In genomic region chr12:120235369-120236123, GRCh38 we compare ENCODE assay signal across 9 cellular contexts. TPM values are rescaled to one million over a fixed set of nuclear protein-coding genes. Genes with fewer than 3 reads are reported as not detected.
DNase-seq lines count a peak whose midpoint lies in the region; ATAC-seq, FAIRE-seq and TF ChIP-seq lines count a peak whose summit lies in the region.
"Had no signal": no experiment of that assay in that cellular context is flagged by ENCODE, and none has a peak within 500 bp of the region (broad histone marks: within the 10 kb centered on the region; RNA-seq: fewer than 3 reads in every experiment).

No MANE protein-coding gene starts in this region.

- intact Hi-C loops in right lobe of liver (cut with DNase I), result no loop called here
- intact Hi-C loops in upper lobe of right lung (cut with DNase I), result no loop called here

- H3K9me3 ChIP-seq in right lobe of liver, result no peaks in the 10 kb centered on the region
- no peaks in the 10 kb centered on the region for H3K9me3 ChIP-seq in upper lobe of right lung

- no peak overlapping the region for H3K4me3 Mint-ChIP-seq in activated naive CD4-positive, alpha-beta T cell treated with anti-CD3 and anti-CD28 coated beads, Interleukin-2, amount 10 ng/mL, durations not matched to agents 7 days and 5 days

- H3K36me3 ChIP-seq in brain microvascular endothelial cell (replicated peaks) (peaks cover 2% of the 10 kb centered on the region), right lobe of liver (peaks cover 0 to 2% (median 0%) of the 10 kb centered on the region in 4 donors), upper lobe of right lung (no peaks in the 10 kb centered on the region)

- TF ChIP-seq POLR2A in right lobe of liver (IDR thresholded peaks at IDR 0.05), result no peak

- WGBS in right lobe of liver (ENCODE audit: insufficient coverage, low coverage, low lambda C conversion rate, missing lambda C conversion rate), result 79% methylated on average over 3 of the region's 15 CpGs

- H3K4me1 ChIP-seq in right lobe of liver (peaks cover 0 to 40% (median 28%) of the 10 kb centered on the region in 4 donors), upper lobe of right lung (peaks cover 100% of the 10 kb centered on the region)

- H3K27me3 ChIP-seq in brain microvascular endothelial cell (replicated peaks) (no peaks in the 10 kb centered on the region), right lobe of liver (no peaks in the 10 kb centered on the region), upper lobe of right lung (no peaks in the 10 kb centered on the region)

- peak; percentile 65 for TF ChIP-seq CTCF in brain microvascular endothelial cell (IDR thresholded peaks at IDR 0.05; ENCODE audit: low read depth, low read length, missing control alignments)
- no peak for TF ChIP-seq CTCF in right lobe of liver (IDR thresholded peaks at IDR 0.05)
- no peak for TF ChIP-seq CTCF in upper lobe of right lung (IDR thresholded peaks at IDR 0.05)

- peak overlapping the region; percentile 94 for H3K27ac ChIP-seq in brain microvascular endothelial cell
- peak overlapping the region; percentile 21 to 63 (median 55) for H3K27ac ChIP-seq in right lobe of liver
- H3K27ac ChIP-seq in upper lobe of right lung, result peak overlapping the region; percentile 85

- DNase-seq in activated naive CD4-positive, alpha-beta T cell treated with anti-CD3 and anti-CD28 coated beads, Interleukin-2, amount 10 ng/mL, durations not matched to agents 7 days and 5 days, result no peak
- DNase-seq in activated naive CD4-positive, alpha-beta T cell treated with Interleukin-2 at 50 U/mL for 16 hours, result no peak
- DNase-seq in brain microvascular endothelial cell (no peak), right lobe of liver (no peak), upper lobe of right lung (no peak), SW480 (ENCODE audit: low spot score) (no peak), urothelium cell line (ENCODE audit: low spot score) (no peak)
- DNase-seq in stimulated activated CD4-positive, alpha-beta T cell treated with anti-CD3 and anti-CD28 coated beads, Interleukin-4, amount 100 ng/mL, for 24 hours, result no peak
- DNase-seq: NCI-H748 treated with DMSO at 0.1 percent for 48 hours had no signal

- in situ Hi-C loops in brain microvascular endothelial cell (cut with HindIII; ENCODE audit: low pct_ligation_motif_present, low sequenced_read_pairs), result no loop called here

- ATAC-seq in right lobe of liver (no peak), upper lobe of right lung (no peak)

- H3K4me3 ChIP-seq in brain microvascular endothelial cell (ENCODE audit: low read depth, low read length), result no peak overlapping the region
- H3K4me3 ChIP-seq in right lobe of liver, result no peak overlapping the region
- no peak overlapping the region for H3K4me3 ChIP-seq in upper lobe of right lung

- FAIRE-seq in urothelium cell line (lab: Jason Lieb, UNC), result no peak

- H3K36me3 Mint-ChIP-seq in activated naive CD4-positive, alpha-beta T cell treated with anti-CD3 and anti-CD28 coated beads, Interleukin-2, amount 10 ng/mL, durations not matched to agents 7 days and 5 days, result peaks cover 35% of the 10 kb centered on the region

- H3K27ac Mint-ChIP-seq in activated naive CD4-positive, alpha-beta T cell treated with anti-CD3 and anti-CD28 coated beads, Interleukin-2, amount 10 ng/mL, durations not matched to agents 7 days and 5 days, result peak overlapping the region; percentile 31

- no peaks in the 10 kb centered on the region for H3K9me3 Mint-ChIP-seq in activated naive CD4-positive, alpha-beta T cell treated with anti-CD3 and anti-CD28 coated beads, Interleukin-2, amount 10 ng/mL, durations not matched to agents 7 days and 5 days

- H3K4me1 Mint-ChIP-seq in activated naive CD4-positive, alpha-beta T cell treated with anti-CD3 and anti-CD28 coated beads, Interleukin-2, amount 10 ng/mL, durations not matched to agents 7 days and 5 days, result peaks cover 91% of the 10 kb centered on the region

- H3K27me3 Mint-ChIP-seq in activated naive CD4-positive, alpha-beta T cell treated with anti-CD3 and anti-CD28 coated beads, Interleukin-2, amount 10 ng/mL, durations not matched to agents 7 days and 5 days, result no peaks in the 10 kb centered on the region

- CTCF ChIA-PET in activated naive CD4-positive, alpha-beta T cell treated with anti-CD3 and anti-CD28 coated beads, Interleukin-2, amount 10 ng/mL, durations not matched to agents 7 days and 5 days (lab: Charles Lee), result interaction anchor here (1.0 to 7.0 kb wide), 6 partner anchors 8 to 30 kb away, joined by 3 to 73 read pairs (median 3); partner anchors contain the start of gene PXN

RNA-seq across cellular contexts. Expression of gene PXN, which starts 30.0 kb away (rescaled TPM):
- 10 to 100 TPM; 15.1 to 32.6 (median 24.1) TPM for total RNA-seq in right lobe of liver
- 105 TPM for total RNA-seq in upper lobe of right lung

RNA-seq across cellular contexts. Expression of gene RPLP0, which starts 34.6 kb away (rescaled TPM):
- 1,000 to 10,000 TPM in 2 of 6 experiments, 100 to 1,000 TPM in 4; 549 to 1,070 (median 665) TPM for total RNA-seq in right lobe of liver
- total RNA-seq in upper lobe of right lung, result 1,192 TPM

RNA-seq across cellular contexts. Expression of gene GCN1, which starts 41.0 kb away (rescaled TPM):
- 10 to 100 TPM; 29.9 to 62.8 (median 39.4) TPM for total RNA-seq in right lobe of liver
- total RNA-seq in upper lobe of right lung, result 77.2 TPM

RNA-seq across cellular contexts. Expression of gene RNU4-2, which starts 56.2 kb away (rescaled TPM):
- 1,000 to 10,000 TPM in 4 of 6 experiments, under 1 TPM in 2; under 0.01 to 8,070 (median 3,211) TPM for total RNA-seq in right lobe of liver
- 14,226 TPM for total RNA-seq in upper lobe of right lung

RNA-seq across cellular contexts. Expression of gene RNU4-1, which starts 57.5 kb away (rescaled TPM):
- 1,000 to 10,000 TPM in 4 of 6 experiments, under 1 TPM in 1, not detected in 1; under 0.01 to 2,710 (median 2,128) TPM for total RNA-seq in right lobe of liver
- 2,477 TPM for total RNA-seq in upper lobe of right lung
